1 cellular context compared by ENCODE assay signal in the genomic region with DNA sequence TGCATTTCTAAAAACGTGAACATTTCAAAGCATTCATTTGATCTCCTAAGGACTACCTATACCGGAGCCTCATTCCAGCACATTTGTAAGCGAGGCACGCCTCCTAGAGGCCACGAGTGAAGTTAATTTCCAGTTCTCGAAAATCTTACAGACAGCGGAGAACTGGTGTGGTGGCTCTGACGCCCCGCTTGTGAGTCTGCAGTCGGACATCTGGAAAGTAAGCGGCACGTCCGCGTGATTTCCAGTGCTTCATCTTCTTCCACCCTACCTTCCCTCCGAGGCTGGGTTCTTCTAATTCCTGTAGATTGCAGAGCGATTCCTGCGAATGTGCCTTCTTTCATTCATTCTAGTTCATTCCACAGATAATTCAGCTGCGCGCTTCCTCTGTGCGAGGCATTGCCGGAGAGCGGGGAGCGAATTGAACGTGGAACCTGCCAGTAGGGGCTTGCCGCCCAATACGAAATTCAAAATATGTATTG.
TF ChIP-seq lines count a peak whose summit lies in the region.

No MANE protein-coding gene starts in this region.

TF ChIP-seq in HEK293, 187 proteins besides CTCF, POLR2A, EP300 and RAD21 (continued from another document and continues in another):
- TF ChIP-seq, protein P1, sequence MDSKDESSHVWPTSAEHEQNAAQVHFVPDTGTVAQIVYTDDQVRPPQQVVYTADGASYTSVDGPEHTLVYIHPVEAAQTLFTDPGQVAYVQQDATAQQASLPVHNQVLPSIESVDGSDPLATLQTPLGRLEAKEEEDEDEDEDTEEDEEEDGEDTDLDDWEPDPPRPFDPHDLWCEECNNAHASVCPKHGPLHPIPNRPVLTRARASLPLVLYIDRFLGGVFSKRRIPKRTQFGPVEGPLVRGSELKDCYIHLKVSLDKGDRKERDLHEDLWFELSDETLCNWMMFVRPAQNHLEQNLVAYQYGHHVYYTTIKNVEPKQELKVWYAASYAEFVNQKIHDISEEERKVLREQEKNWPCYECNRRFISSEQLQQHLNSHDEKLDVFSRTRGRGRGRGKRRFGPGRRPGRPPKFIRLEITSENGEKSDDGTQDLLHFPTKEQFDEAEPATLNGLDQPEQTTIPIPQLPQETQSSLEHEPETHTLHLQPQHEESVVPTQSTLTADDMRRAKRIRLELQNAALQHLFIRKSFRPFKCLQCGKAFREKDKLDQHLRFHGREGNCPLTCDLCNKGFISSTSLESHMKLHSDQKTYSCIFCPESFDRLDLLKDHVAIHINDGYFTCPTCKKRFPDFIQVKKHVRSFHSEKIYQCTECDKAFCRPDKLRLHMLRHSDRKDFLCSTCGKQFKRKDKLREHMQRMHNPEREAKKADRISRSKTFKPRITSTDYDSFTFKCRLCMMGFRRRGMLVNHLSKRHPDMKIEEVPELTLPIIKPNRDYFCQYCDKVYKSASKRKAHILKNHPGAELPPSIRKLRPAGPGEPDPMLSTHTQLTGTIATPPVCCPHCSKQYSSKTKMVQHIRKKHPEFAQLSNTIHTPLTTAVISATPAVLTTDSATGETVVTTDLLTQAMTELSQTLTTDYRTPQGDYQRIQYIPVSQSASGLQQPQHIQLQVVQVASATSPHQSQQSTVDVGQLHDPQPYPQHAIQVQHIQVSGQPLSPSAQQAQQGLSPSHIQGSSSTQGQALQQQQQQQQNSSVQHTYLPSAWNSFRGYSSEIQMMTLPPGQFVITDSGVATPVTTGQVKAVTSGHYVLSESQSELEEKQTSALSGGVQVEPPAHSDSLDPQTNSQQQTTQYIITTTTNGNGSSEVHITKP (tag by site-specific recombination; IDR thresholded peaks at IDR 0.05), result no peak; the same call in 1 of the 2 replicates
- TF ChIP-seq, protein P2, sequence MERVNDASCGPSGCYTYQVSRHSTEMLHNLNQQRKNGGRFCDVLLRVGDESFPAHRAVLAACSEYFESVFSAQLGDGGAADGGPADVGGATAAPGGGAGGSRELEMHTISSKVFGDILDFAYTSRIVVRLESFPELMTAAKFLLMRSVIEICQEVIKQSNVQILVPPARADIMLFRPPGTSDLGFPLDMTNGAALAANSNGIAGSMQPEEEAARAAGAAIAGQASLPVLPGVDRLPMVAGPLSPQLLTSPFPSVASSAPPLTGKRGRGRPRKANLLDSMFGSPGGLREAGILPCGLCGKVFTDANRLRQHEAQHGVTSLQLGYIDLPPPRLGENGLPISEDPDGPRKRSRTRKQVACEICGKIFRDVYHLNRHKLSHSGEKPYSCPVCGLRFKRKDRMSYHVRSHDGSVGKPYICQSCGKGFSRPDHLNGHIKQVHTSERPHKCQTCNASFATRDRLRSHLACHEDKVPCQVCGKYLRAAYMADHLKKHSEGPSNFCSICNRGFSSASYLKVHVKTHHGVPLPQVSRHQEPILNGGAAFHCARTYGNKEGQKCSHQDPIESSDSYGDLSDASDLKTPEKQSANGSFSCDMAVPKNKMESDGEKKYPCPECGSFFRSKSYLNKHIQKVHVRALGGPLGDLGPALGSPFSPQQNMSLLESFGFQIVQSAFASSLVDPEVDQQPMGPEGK (tag by site-specific recombination; IDR thresholded peaks at IDR 0.05), result no peak
- no peak for TF ChIP-seq ZNF514 (tag by site-specific recombination; IDR thresholded peaks at IDR 0.05)
- TF ChIP-seq, protein P3, sequence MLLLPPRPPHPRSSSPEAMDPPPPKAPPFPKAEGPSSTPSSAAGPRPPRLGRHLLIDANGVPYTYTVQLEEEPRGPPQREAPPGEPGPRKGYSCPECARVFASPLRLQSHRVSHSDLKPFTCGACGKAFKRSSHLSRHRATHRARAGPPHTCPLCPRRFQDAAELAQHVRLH (tag by site-specific recombination; IDR thresholded peaks at IDR 0.05), result no peak
- TF ChIP-seq, protein P4, sequence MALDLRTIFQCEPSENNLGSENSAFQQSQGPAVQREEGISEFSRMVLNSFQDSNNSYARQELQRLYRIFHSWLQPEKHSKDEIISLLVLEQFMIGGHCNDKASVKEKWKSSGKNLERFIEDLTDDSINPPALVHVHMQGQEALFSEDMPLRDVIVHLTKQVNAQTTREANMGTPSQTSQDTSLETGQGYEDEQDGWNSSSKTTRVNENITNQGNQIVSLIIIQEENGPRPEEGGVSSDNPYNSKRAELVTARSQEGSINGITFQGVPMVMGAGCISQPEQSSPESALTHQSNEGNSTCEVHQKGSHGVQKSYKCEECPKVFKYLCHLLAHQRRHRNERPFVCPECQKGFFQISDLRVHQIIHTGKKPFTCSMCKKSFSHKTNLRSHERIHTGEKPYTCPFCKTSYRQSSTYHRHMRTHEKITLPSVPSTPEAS (tag by site-specific recombination; IDR thresholded peaks at IDR 0.05), result no peak
- TF ChIP-seq, protein P5, sequence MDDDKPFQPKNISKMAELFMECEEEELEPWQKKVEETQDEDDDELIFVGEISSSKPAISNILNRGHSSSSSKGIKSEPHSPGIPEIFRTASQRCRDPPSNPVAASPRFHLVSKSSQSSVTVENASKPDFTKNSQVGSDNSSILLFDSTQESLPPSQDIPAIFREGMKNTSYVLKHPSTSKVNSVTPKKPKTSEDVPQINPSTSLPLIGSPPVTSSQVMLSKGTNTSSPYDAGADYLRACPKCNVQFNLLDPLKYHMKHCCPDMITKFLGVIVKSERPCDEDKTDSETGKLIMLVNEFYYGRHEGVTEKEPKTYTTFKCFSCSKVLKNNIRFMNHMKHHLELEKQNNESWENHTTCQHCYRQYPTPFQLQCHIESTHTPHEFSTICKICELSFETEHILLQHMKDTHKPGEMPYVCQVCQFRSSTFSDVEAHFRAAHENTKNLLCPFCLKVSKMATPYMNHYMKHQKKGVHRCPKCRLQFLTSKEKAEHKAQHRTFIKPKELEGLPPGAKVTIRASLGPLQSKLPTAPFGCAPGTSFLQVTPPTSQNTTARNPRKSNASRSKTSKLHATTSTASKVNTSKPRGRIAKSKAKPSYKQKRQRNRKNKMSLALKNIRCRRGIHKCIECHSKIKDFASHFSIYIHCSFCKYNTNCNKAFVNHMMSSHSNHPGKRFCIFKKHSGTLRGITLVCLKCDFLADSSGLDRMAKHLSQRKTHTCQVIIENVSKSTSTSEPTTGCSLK (tag by site-specific recombination; IDR thresholded peaks at IDR 0.05), result no peak
- TF ChIP-seq ZNF423 (tag by site-specific recombination; IDR thresholded peaks at IDR 0.05), result no peak
- TF ChIP-seq ZNF629 (tag by site-specific recombination; IDR thresholded peaks at IDR 0.05), result 0 out of 2 replicates have a peak, but pooled peaks have one; percentile 22
- TF ChIP-seq SETDB1 (IDR thresholded peaks at IDR 0.05; ENCODE audit: insufficient read length, low read length), result peak; percentile 52
- TF ChIP-seq SP3 (tag by site-specific recombination; IDR thresholded peaks at IDR 0.05), result no peak
- TF ChIP-seq, protein P6, sequence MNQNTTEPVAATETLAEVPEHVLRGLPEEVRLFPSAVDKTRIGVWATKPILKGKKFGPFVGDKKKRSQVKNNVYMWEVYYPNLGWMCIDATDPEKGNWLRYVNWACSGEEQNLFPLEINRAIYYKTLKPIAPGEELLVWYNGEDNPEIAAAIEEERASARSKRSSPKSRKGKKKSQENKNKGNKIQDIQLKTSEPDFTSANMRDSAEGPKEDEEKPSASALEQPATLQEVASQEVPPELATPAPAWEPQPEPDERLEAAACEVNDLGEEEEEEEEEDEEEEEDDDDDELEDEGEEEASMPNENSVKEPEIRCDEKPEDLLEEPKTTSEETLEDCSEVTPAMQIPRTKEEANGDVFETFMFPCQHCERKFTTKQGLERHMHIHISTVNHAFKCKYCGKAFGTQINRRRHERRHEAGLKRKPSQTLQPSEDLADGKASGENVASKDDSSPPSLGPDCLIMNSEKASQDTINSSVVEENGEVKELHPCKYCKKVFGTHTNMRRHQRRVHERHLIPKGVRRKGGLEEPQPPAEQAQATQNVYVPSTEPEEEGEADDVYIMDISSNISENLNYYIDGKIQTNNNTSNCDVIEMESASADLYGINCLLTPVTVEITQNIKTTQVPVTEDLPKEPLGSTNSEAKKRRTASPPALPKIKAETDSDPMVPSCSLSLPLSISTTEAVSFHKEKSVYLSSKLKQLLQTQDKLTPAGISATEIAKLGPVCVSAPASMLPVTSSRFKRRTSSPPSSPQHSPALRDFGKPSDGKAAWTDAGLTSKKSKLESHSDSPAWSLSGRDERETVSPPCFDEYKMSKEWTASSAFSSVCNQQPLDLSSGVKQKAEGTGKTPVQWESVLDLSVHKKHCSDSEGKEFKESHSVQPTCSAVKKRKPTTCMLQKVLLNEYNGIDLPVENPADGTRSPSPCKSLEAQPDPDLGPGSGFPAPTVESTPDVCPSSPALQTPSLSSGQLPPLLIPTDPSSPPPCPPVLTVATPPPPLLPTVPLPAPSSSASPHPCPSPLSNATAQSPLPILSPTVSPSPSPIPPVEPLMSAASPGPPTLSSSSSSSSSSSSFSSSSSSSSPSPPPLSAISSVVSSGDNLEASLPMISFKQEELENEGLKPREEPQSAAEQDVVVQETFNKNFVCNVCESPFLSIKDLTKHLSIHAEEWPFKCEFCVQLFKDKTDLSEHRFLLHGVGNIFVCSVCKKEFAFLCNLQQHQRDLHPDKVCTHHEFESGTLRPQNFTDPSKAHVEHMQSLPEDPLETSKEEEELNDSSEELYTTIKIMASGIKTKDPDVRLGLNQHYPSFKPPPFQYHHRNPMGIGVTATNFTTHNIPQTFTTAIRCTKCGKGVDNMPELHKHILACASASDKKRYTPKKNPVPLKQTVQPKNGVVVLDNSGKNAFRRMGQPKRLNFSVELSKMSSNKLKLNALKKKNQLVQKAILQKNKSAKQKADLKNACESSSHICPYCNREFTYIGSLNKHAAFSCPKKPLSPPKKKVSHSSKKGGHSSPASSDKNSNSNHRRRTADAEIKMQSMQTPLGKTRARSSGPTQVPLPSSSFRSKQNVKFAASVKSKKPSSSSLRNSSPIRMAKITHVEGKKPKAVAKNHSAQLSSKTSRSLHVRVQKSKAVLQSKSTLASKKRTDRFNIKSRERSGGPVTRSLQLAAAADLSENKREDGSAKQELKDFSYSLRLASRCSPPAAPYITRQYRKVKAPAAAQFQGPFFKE (tag by site-specific recombination; IDR thresholded peaks at IDR 0.05; ENCODE audit: borderline replicate concordance), result no peak
- no peak for TF ChIP-seq MYNN (tag by site-specific recombination; IDR thresholded peaks at IDR 0.05; ENCODE audit: borderline replicate concordance)
- 0 out of 2 replicates have a peak, but pooled peaks have one; percentile 11 for TF ChIP-seq ZNF777 (tag by site-specific recombination; IDR thresholded peaks at IDR 0.05; ENCODE audit: borderline replicate concordance)
- TF ChIP-seq ZNF23 (tag by site-specific recombination; IDR thresholded peaks at IDR 0.05; ENCODE audit: borderline replicate concordance), result no peak
- TF ChIP-seq, protein P7, sequence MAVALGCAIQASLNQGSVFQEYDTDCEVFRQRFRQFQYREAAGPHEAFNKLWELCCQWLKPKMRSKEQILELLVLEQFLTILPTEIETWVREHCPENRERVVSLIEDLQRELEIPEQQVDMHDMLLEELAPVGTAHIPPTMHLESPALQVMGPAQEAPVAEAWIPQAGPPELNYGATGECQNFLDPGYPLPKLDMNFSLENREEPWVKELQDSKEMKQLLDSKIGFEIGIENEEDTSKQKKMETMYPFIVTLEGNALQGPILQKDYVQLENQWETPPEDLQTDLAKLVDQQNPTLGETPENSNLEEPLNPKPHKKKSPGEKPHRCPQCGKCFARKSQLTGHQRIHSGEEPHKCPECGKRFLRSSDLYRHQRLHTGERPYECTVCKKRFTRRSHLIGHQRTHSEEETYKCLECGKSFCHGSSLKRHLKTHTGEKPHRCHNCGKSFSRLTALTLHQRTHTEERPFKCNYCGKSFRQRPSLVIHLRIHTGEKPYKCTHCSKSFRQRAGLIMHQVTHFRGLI (tag by site-specific recombination; IDR thresholded peaks at IDR 0.05), result no peak
- TF ChIP-seq, protein P8, sequence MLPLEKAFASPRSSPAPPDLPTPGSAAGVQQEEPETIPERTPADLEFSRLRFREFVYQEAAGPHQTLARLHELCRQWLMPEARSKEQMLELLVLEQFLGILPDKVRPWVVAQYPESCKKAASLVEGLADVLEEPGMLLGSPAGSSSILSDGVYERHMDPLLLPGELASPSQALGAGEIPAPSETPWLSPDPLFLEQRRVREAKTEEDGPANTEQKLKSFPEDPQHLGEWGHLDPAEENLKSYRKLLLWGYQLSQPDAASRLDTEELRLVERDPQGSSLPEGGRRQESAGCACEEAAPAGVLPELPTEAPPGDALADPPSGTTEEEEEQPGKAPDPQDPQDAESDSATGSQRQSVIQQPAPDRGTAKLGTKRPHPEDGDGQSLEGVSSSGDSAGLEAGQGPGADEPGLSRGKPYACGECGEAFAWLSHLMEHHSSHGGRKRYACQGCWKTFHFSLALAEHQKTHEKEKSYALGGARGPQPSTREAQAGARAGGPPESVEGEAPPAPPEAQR (tag by site-specific recombination; IDR thresholded peaks at IDR 0.05), result no peak
- TF ChIP-seq EGR2 (tag by site-specific recombination; IDR thresholded peaks at IDR 0.05; ENCODE audit: low read depth), result no peak
- TF ChIP-seq YY1 (tag by site-specific recombination; IDR thresholded peaks at IDR 0.05), result no peak
- TF ChIP-seq OVOL3 (tag by site-specific recombination; IDR thresholded peaks at IDR 0.05), result no peak
- TF ChIP-seq ZNF707 (tag by site-specific recombination; IDR thresholded peaks at IDR 0.05), result no peak
- TF ChIP-seq KLF7 (tag by site-specific recombination; IDR thresholded peaks at IDR 0.05; ENCODE audit: borderline replicate concordance), result no peak
- TF ChIP-seq YY2 (tag by site-specific recombination; IDR thresholded peaks at IDR 0.05), result no peak
- TF ChIP-seq ZNF335 (tag by site-specific recombination; conservative IDR thresholded peaks at IDR 0.05), result peak; percentile 61
- TF ChIP-seq ZNF112 (tag by site-specific recombination; IDR thresholded peaks at IDR 0.05), result no peak
- TF ChIP-seq ZNF350 (tag by site-specific recombination; IDR thresholded peaks at IDR 0.05), result no peak
- no peak for TF ChIP-seq ZSCAN16 (tag by site-specific recombination; IDR thresholded peaks at IDR 0.05)
- TF ChIP-seq, protein P9, sequence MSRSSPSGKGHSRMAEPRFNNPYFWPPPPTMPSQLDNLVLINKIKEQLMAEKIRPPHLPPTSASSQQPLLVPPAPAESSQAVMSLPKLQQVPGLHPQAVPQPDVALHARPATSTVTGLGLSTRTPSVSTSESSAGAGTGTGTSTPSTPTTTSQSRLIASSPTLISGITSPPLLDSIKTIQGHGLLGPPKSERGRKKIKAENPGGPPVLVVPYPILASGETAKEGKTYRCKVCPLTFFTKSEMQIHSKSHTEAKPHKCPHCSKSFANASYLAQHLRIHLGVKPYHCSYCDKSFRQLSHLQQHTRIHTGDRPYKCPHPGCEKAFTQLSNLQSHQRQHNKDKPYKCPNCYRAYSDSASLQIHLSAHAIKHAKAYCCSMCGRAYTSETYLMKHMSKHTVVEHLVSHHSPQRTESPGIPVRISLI (tag by site-specific recombination; IDR thresholded peaks at IDR 0.05), result no peak
- no peak for TF ChIP-seq GLIS2 (tag by site-specific recombination; IDR thresholded peaks at IDR 0.05)
- no peak for TF ChIP-seq ZNF248 (tag by site-specific recombination; IDR thresholded peaks at IDR 0.05)
- TF ChIP-seq, protein P10, sequence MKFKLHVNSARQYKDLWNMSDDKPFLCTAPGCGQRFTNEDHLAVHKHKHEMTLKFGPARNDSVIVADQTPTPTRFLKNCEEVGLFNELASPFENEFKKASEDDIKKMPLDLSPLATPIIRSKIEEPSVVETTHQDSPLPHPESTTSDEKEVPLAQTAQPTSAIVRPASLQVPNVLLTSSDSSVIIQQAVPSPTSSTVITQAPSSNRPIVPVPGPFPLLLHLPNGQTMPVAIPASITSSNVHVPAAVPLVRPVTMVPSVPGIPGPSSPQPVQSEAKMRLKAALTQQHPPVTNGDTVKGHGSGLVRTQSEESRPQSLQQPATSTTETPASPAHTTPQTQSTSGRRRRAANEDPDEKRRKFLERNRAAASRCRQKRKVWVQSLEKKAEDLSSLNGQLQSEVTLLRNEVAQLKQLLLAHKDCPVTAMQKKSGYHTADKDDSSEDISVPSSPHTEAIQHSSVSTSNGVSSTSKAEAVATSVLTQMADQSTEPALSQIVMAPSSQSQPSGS (tag by site-specific recombination; IDR thresholded peaks at IDR 0.05; ENCODE audit: low read depth), result no peak
- TF ChIP-seq ZBTB1 (tag by site-specific recombination; IDR thresholded peaks at IDR 0.05), result no peak
- no peak; the same call in none of the 2 replicates for TF ChIP-seq ZNF501 (tag by site-specific recombination; IDR thresholded peaks at IDR 0.05)
- no peak for TF ChIP-seq ZNF426 (tag by site-specific recombination; IDR thresholded peaks at IDR 0.05)
